In genomic region chr16:2818278-2818876, GRCh38 we compare ENCODE assay signal across 22 cellular contexts. TPM values are rescaled to one million over a fixed set of nuclear protein-coding genes. Genes with fewer than 3 reads are reported as not detected.
DNase-seq lines count a peak whose midpoint lies in the region; ATAC-seq, FAIRE-seq and TF ChIP-seq lines count a peak whose summit lies in the region.
"Had no signal": no experiment of that assay in that cellular context is flagged by ENCODE, and none has a peak within 500 bp of the region (broad histone marks: within the 10 kb centered on the region; RNA-seq: fewer than 3 reads in every experiment).

No MANE protein-coding gene starts in this region.

- peaks cover 11% of the 10 kb centered on the region for H3K27me3 ChIP-seq in upper lobe of right lung
- no peaks in the 10 kb centered on the region for H3K27me3 ChIP-seq in CD4-positive, alpha-beta T cell (ENCODE audit: control insufficient read depth, insufficient read depth, low read length)
- H3K27me3 ChIP-seq in PC-3 (ENCODE audit: low read length), result no peaks in the 10 kb centered on the region
- H3K27me3 ChIP-seq: body of pancreas had no signal

- H3K27ac ChIP-seq in kidney (ENCODE audit: low read depth in 2 of 2, low read length in 2 of 2), result no peak overlapping the region
- H3K27ac ChIP-seq in upper lobe of right lung, result no peak overlapping the region
- no peak overlapping the region for H3K27ac ChIP-seq in CD4-positive, alpha-beta T cell (ENCODE audit: low read depth, low read length)
- H3K27ac ChIP-seq in PC-3 (ENCODE audit: low read length), result no peak overlapping the region
- H3K27ac ChIP-seq: body of pancreas, coronary artery, heart right ventricle, skin epidermis, stomach, upper lobe of left lung had no signal

- H3F3A ChIP-seq in PC-3 (ENCODE audit: low read length, unreplicated experiment), result no peaks in the 10 kb centered on the region

- H3K9ac ChIP-seq in kidney (ENCODE audit: low read length in 2 of 2), result no peak overlapping the region
- H3K9ac ChIP-seq in PC-3 (ENCODE audit: low read length), result no peak overlapping the region

- H3K27me3 Mint-ChIP-seq in activated T-cell treated with anti-CD3 and anti-CD28 coated beads, Interleukin-2, amount 50 U/mL, for 4 hours (ENCODE audit: low read depth), result peaks cover 3% of the 10 kb centered on the region
- no peaks in the 10 kb centered on the region for H3K27me3 Mint-ChIP-seq in activated T-helper 1 cell treated with anti-CD3 and anti-CD28 coated beads, Interleukin-12 subunit alpha, Interleukin-12 subunit beta, Interleukin-2, Interleukin-4 antibody, amounts not matched to agents 30 ng/mL and 10 ng/mL and 1 ng/mL, durations not matched to agents 14 hours and 24 hours and 36 hours (ENCODE audit: insufficient read depth)
- H3K27me3 Mint-ChIP-seq in CD4-positive, alpha-beta T cell, result no peaks in the 10 kb centered on the region
- H3K27me3 Mint-ChIP-seq: activated naive CD4-positive, alpha-beta T cell treated with anti-CD3 and anti-CD28 coated beads, Interleukin-2, amount 50 U/mL, for 24 hours had no signal

- peak overlapping the region; percentile 13 for H3K27ac Mint-ChIP-seq in activated T-helper 1 cell treated with anti-CD3 and anti-CD28 coated beads, Interleukin-12 subunit alpha, Interleukin-12 subunit beta, Interleukin-2, Interleukin-4 antibody, amounts not matched to agents 30 ng/mL and 10 ng/mL and 1 ng/mL, durations not matched to agents 14 hours and 24 hours and 36 hours
- H3K27ac Mint-ChIP-seq in CD4-positive, alpha-beta T cell, result no peak overlapping the region
- H3K27ac Mint-ChIP-seq: activated naive CD4-positive, alpha-beta T cell treated with anti-CD3 and anti-CD28 coated beads, Interleukin-2, amount 50 U/mL, for 24 hours; naive B cell had no signal

- no peaks in the 10 kb centered on the region for H4K20me1 ChIP-seq in PC-3 (ENCODE audit: low read length)

- H3K36me3 Mint-ChIP-seq in activated T-cell treated with anti-CD3 and anti-CD28 coated beads, Interleukin-2, amount 50 U/mL, for 4 hours (ENCODE audit: insufficient read depth), result no peaks in the 10 kb centered on the region
- no peaks in the 10 kb centered on the region for H3K36me3 Mint-ChIP-seq in activated T-helper 1 cell treated with anti-CD3 and anti-CD28 coated beads, Interleukin-12 subunit alpha, Interleukin-12 subunit beta, Interleukin-2, Interleukin-4 antibody, amounts not matched to agents 30 ng/mL and 10 ng/mL and 1 ng/mL, durations not matched to agents 14 hours and 24 hours and 36 hours (ENCODE audit: low read depth)
- no peaks in the 10 kb centered on the region for H3K36me3 Mint-ChIP-seq in CD4-positive, alpha-beta T cell (ENCODE audit: low read depth)
- H3K36me3 Mint-ChIP-seq: activated naive CD4-positive, alpha-beta T cell treated with anti-CD3 and anti-CD28 coated beads, Interleukin-2, amount 50 U/mL, for 24 hours; naive B cell had no signal

- no peaks in the 10 kb centered on the region for H3K79me2 ChIP-seq in PC-3 (ENCODE audit: low read length)

- ATAC-seq in activated T-cell treated with anti-CD3 and anti-CD28 coated beads, Interleukin-2, amount 50 U/mL, for 4 hours, result no peak
- no peak for ATAC-seq in upper lobe of right lung
- ATAC-seq in GM18520 (IDR thresholded peaks at IDR 0.05; ENCODE audit: unreplicated experiment), result no peak
- ATAC-seq in CD4-positive, alpha-beta T cell (ENCODE audit: poor library complexity), result no peak
- ATAC-seq in PC-3, result no peak
- ATAC-seq: body of pancreas, heart right ventricle had no signal

- no peaks in the 10 kb centered on the region for H3K9me3 Mint-ChIP-seq in activated T-cell treated with anti-CD3 and anti-CD28 coated beads, Interleukin-2, amount 50 U/mL, for 4 hours
- no peaks in the 10 kb centered on the region for H3K9me3 Mint-ChIP-seq in activated T-helper 1 cell treated with anti-CD3 and anti-CD28 coated beads, Interleukin-12 subunit alpha, Interleukin-12 subunit beta, Interleukin-2, Interleukin-4 antibody, amounts not matched to agents 30 ng/mL and 10 ng/mL and 1 ng/mL, durations not matched to agents 14 hours and 24 hours and 36 hours
- no peaks in the 10 kb centered on the region for H3K9me3 Mint-ChIP-seq in CD4-positive, alpha-beta T cell
- H3K9me3 Mint-ChIP-seq: activated naive CD4-positive, alpha-beta T cell treated with anti-CD3 and anti-CD28 coated beads, Interleukin-2, amount 50 U/mL, for 24 hours; naive B cell had no signal

- H3K4me3 ChIP-seq in kidney (ENCODE audit: low read length in 2 of 2), result no peak overlapping the region
- H3K4me3 ChIP-seq in upper lobe of right lung, result no peak overlapping the region
- H3K4me3 ChIP-seq in PC-3 (ENCODE audit: low read length), result no peak overlapping the region
- H3K4me3 ChIP-seq: body of pancreas, coronary artery, heart right ventricle, stomach had no signal

- no TSS peak for BruUV-seq in PC-3 (replicated peaks; lab: Mats Ljungman, UMichigan)

- no peaks in the 10 kb centered on the region for H3K4me1 Mint-ChIP-seq in activated T-cell treated with anti-CD3 and anti-CD28 coated beads, Interleukin-2, amount 50 U/mL, for 4 hours (ENCODE audit: low read depth)
- no peaks in the 10 kb centered on the region for H3K4me1 Mint-ChIP-seq in activated T-helper 1 cell treated with anti-CD3 and anti-CD28 coated beads, Interleukin-12 subunit alpha, Interleukin-12 subunit beta, Interleukin-2, Interleukin-4 antibody, amounts not matched to agents 30 ng/mL and 10 ng/mL and 1 ng/mL, durations not matched to agents 14 hours and 24 hours and 36 hours (ENCODE audit: low read depth)
- no peaks in the 10 kb centered on the region for H3K4me1 Mint-ChIP-seq in CD4-positive, alpha-beta T cell (ENCODE audit: low read depth)
- H3K4me1 Mint-ChIP-seq: activated naive CD4-positive, alpha-beta T cell treated with anti-CD3 and anti-CD28 coated beads, Interleukin-2, amount 50 U/mL, for 24 hours had no signal

- no peak for FAIRE-seq in kidney (lab: Jason Lieb, UNC)
- FAIRE-seq: endothelial cell of umbilical vein had no signal

- POLR2A ChIA-PET in CD4-positive, alpha-beta T cell (lab: Charles Lee), result no interaction called here
- POLR2A ChIA-PET in PC-3 (lab: Charles Lee; ENCODE audit: unreplicated experiment), result no interaction called here

- no peak overlapping the region for H2AFZ ChIP-seq in PC-3 (ENCODE audit: low read length)

- DNase-seq in activated T-cell treated with anti-CD3 and anti-CD28 coated beads, Interleukin-2, amount 50 U/mL, for 4 hours, result no peak
- DNase-seq in activated T-cell treated with anti-CD3 and anti-CD28 coated beads for 4 hours (no peak), kidney (peak; percentile 52), upper lobe of right lung (peak; percentile 43), PC-3 (no peak)
- DNase-seq in activated T-helper 1 cell treated with anti-CD3 and anti-CD28 coated beads, Interleukin-12 subunit alpha, Interleukin-12 subunit beta, Interleukin-2, Interleukin-4 antibody, amounts not matched to agents 30 ng/mL and 10 ng/mL and 1 ng/mL, durations not matched to agents 14 hours and 24 hours and 36 hours (ENCODE audit: low spot score), result no peak
- no peak for DNase-seq in CD4-positive, alpha-beta T cell
- DNase-seq: activated CD4-positive, alpha-beta T cell treated with anti-CD3 and anti-CD28 coated beads, Interleukin-2, amount 50 U/mL, for 1 hour; heart right ventricle; naive B cell; NCI-H1930; NCI-H446; stimulated activated CD4-positive, alpha-beta T cell treated with anti-CD3 and anti-CD28 coated beads, Interleukin-2, amount 100 ng/mL, for 48 hours; stomach had no signal

- no peak for TF ChIP-seq CTCF in kidney (IDR thresholded peaks at IDR 0.05; ENCODE audit: borderline replicate concordance, extremely low read depth, insufficient read depth)
- no peak for TF ChIP-seq CTCF in upper lobe of right lung (IDR thresholded peaks at IDR 0.05)
- TF ChIP-seq CTCF in CD4-positive, alpha-beta T cell (IDR thresholded peaks at IDR 0.05), result no peak
- no peak for TF ChIP-seq CTCF in PC-3 (conservative IDR thresholded peaks at IDR 0.05; ENCODE audit: low read depth, low read length)

- CTCF ChIA-PET in CD4-positive, alpha-beta T cell (lab: Charles Lee), result no interaction called here
- CTCF ChIA-PET in PC-3 (lab: Charles Lee), result no interaction called here

- no peak overlapping the region for H3K4me2 ChIP-seq in PC-3 (ENCODE audit: low read length)

- H3K4me1 ChIP-seq in kidney (ENCODE audit: control insufficient read depth in 1 of 2, insufficient read depth in 1 of 2, low read depth in 1 of 2, low read length in 2 of 2) (no peaks in the 10 kb centered on the region), upper lobe of right lung (no peaks in the 10 kb centered on the region), PC-3 (ENCODE audit: insufficient read depth, low read length) (no peaks in the 10 kb centered on the region)
- H3K4me1 ChIP-seq: heart right ventricle, stomach had no signal

- H3K36me3 ChIP-seq in kidney (ENCODE audit: control insufficient read depth in 1 of 2, insufficient read depth in 2 of 2, low read length in 2 of 2), result no peaks in the 10 kb centered on the region
- no peaks in the 10 kb centered on the region for H3K36me3 ChIP-seq in upper lobe of right lung
- no peaks in the 10 kb centered on the region for H3K36me3 ChIP-seq in PC-3 (ENCODE audit: low read depth, low read length)
- H3K36me3 ChIP-seq: heart right ventricle, stomach, upper lobe of left lung had no signal

- H3K4me3 Mint-ChIP-seq in activated T-cell treated with anti-CD3 and anti-CD28 coated beads, Interleukin-2, amount 50 U/mL, for 4 hours, result peak overlapping the region; percentile 6
- no peak overlapping the region for H3K4me3 Mint-ChIP-seq in activated T-helper 1 cell treated with anti-CD3 and anti-CD28 coated beads, Interleukin-12 subunit alpha, Interleukin-12 subunit beta, Interleukin-2, Interleukin-4 antibody, amounts not matched to agents 30 ng/mL and 10 ng/mL and 1 ng/mL, durations not matched to agents 14 hours and 24 hours and 36 hours
- no peak overlapping the region for H3K4me3 Mint-ChIP-seq in CD4-positive, alpha-beta T cell
- H3K4me3 Mint-ChIP-seq: activated naive CD4-positive, alpha-beta T cell treated with anti-CD3 and anti-CD28 coated beads, Interleukin-2, amount 50 U/mL, for 24 hours had no signal

- H3K9me3 ChIP-seq in kidney (ENCODE audit: control insufficient read depth in 1 of 2, low read length in 2 of 2), result no peaks in the 10 kb centered on the region
- H3K9me3 ChIP-seq in upper lobe of right lung, result no peaks in the 10 kb centered on the region
- H3K9me3 ChIP-seq in CD4-positive, alpha-beta T cell (ENCODE audit: control insufficient read depth, low read length), result no peaks in the 10 kb centered on the region
- no peaks in the 10 kb centered on the region for H3K9me3 ChIP-seq in PC-3 (ENCODE audit: low read length)
- H3K9me3 ChIP-seq: body of pancreas, heart right ventricle, stomach, upper lobe of left lung had no signal

- intact Hi-C loops in activated T-helper 1 cell treated with anti-CD3 and anti-CD28 coated beads, Interleukin-12 subunit alpha, Interleukin-12 subunit beta, Interleukin-2, Interleukin-4 antibody, amounts not matched to agents 30 ng/mL and 10 ng/mL and 1 ng/mL, durations not matched to agents 14 hours and 24 hours and 36 hours (cut with micrococcal nuclease), result no loop called here
- intact Hi-C loops in kidney (cut with DNase I) (no loop called here), upper lobe of right lung (cut with DNase I) (no loop called here), PC-3 (cut with micrococcal nuclease) (no loop called here)
- intact Hi-C loops in CD4-positive, alpha-beta T cell (cut with DNase I, micrococcal nuclease), result no loop called here

- no peaks in the 10 kb centered on the region for H3K9me2 ChIP-seq in PC-3 (replicated peaks; ENCODE audit: low read length)

RNA-seq across cellular contexts. Expression of gene PRSS21, which starts 1.3 kb away (rescaled TPM):
- 10 to 100 TPM in 2 of 3 donors, 1 to 10 TPM in 1; 8.9 to 16.1 (median 13.2) TPM for total RNA-seq in activated T-cell treated with anti-CD3 and anti-CD28 coated beads, Interleukin-2, amount 50 U/mL, for 4 hours
- total RNA-seq in activated T-helper 1 cell treated with anti-CD3 and anti-CD28 coated beads, Interleukin-12 subunit alpha, Interleukin-12 subunit beta, Interleukin-2, Interleukin-4 antibody, amounts not matched to agents 30 ng/mL and 10 ng/mL and 1 ng/mL, durations not matched to agents 14 hours and 24 hours and 36 hours, result 9.2 and 10.1 TPM in 2 replicates
- total RNA-seq in kidney, result 0.54 TPM
- not detected for polyA plus RNA-seq in kidney (ENCODE audit: insufficient read depth, low read depth, low replicate concordance)
- total RNA-seq in upper lobe of right lung, result 17.1 TPM
- total RNA-seq in CD4-positive, alpha-beta T cell, result not detected
- total RNA-seq in PC-3 (2014; rRNA removed), result not detected in 2 replicates
- total RNA-seq: endothelial cell of umbilical vein had no signal
- polyA plus RNA-seq: heart right ventricle had no signal

RNA-seq across cellular contexts. Expression of gene ZG16B, which starts 11.7 kb away (rescaled TPM):
- total RNA-seq in activated T-cell treated with anti-CD3 and anti-CD28 coated beads, Interleukin-2, amount 50 U/mL, for 4 hours, result under 1 TPM in 1 of 3 donors, not detected in 2; 0.33 TPM
- total RNA-seq in activated T-helper 1 cell treated with anti-CD3 and anti-CD28 coated beads, Interleukin-12 subunit alpha, Interleukin-12 subunit beta, Interleukin-2, Interleukin-4 antibody, amounts not matched to agents 30 ng/mL and 10 ng/mL and 1 ng/mL, durations not matched to agents 14 hours and 24 hours and 36 hours, result 11.7 and 12.9 TPM in 2 replicates
- total RNA-seq in kidney, result 0.98 TPM
- polyA plus RNA-seq in kidney (ENCODE audit: insufficient read depth, low read depth, low replicate concordance), result 0.69 TPM
- total RNA-seq in upper lobe of right lung, result not detected
- total RNA-seq in CD4-positive, alpha-beta T cell, result not detected
- total RNA-seq in PC-3 (2014; rRNA removed), result 8.6 and 17.0 TPM in 2 replicates
- total RNA-seq: body of pancreas, endothelial cell of umbilical vein, lung microvascular endothelial cell had no signal

RNA-seq across cellular contexts. Expression of gene PRSS41, which starts 20.1 kb away (rescaled TPM):
- not detected for total RNA-seq in activated T-cell treated with anti-CD3 and anti-CD28 coated beads, Interleukin-2, amount 50 U/mL, for 4 hours
- total RNA-seq in activated T-helper 1 cell treated with anti-CD3 and anti-CD28 coated beads, Interleukin-12 subunit alpha, Interleukin-12 subunit beta, Interleukin-2, Interleukin-4 antibody, amounts not matched to agents 30 ng/mL and 10 ng/mL and 1 ng/mL, durations not matched to agents 14 hours and 24 hours and 36 hours, result not detected in 2 replicates
- total RNA-seq in kidney (not detected), upper lobe of right lung (not detected), PC-3 (2014; rRNA removed) (not detected in 2 replicates)
- not detected for polyA plus RNA-seq in kidney (ENCODE audit: insufficient read depth, low read depth, low replicate concordance)
- not detected for total RNA-seq in CD4-positive, alpha-beta T cell
- total RNA-seq: body of pancreas, endothelial cell of umbilical vein, heart right ventricle, lung microvascular endothelial cell, stomach had no signal
- polyA plus RNA-seq: endothelial cell of umbilical vein, heart right ventricle, stomach had no signal

RNA-seq across cellular contexts. Expression of gene PRSS33, which starts 31.0 kb away (rescaled TPM):
- total RNA-seq in activated T-cell treated with anti-CD3 and anti-CD28 coated beads, Interleukin-2, amount 50 U/mL, for 4 hours, result under 1 TPM in 2 of 3 donors, not detected in 1; 0.13 to 0.32 TPM
- total RNA-seq in activated T-helper 1 cell treated with anti-CD3 and anti-CD28 coated beads, Interleukin-12 subunit alpha, Interleukin-12 subunit beta, Interleukin-2, Interleukin-4 antibody, amounts not matched to agents 30 ng/mL and 10 ng/mL and 1 ng/mL, durations not matched to agents 14 hours and 24 hours and 36 hours, result 0.10 TPM in 1 of 2 replicates, not detected in the other
- total RNA-seq in kidney (not detected), upper lobe of right lung (not detected), PC-3 (2014; rRNA removed) (0.11 TPM in 1 of 2 replicates, not detected in the other)
- polyA plus RNA-seq in kidney (ENCODE audit: insufficient read depth, low read depth, low replicate concordance), result not detected
- not detected for total RNA-seq in CD4-positive, alpha-beta T cell
- total RNA-seq: body of pancreas, endothelial cell of umbilical vein, lung microvascular endothelial cell, stomach had no signal
- polyA plus RNA-seq: endothelial cell of umbilical vein, heart right ventricle, stomach had no signal

RNA-seq across cellular contexts. Expression of gene PRSS22, which starts 39.6 kb away (rescaled TPM):
- total RNA-seq in activated T-cell treated with anti-CD3 and anti-CD28 coated beads, Interleukin-2, amount 50 U/mL, for 4 hours, result under 1 TPM in 1 of 3 donors, not detected in 2; 0.37 TPM
- total RNA-seq in activated T-helper 1 cell treated with anti-CD3 and anti-CD28 coated beads, Interleukin-12 subunit alpha, Interleukin-12 subunit beta, Interleukin-2, Interleukin-4 antibody, amounts not matched to agents 30 ng/mL and 10 ng/mL and 1 ng/mL, durations not matched to agents 14 hours and 24 hours and 36 hours, result not detected in 2 replicates
- total RNA-seq in kidney, result 30.8 TPM
- 11.0 TPM for polyA plus RNA-seq in kidney (ENCODE audit: insufficient read depth, low read depth, low replicate concordance)
- 15.2 TPM for total RNA-seq in upper lobe of right lung
- total RNA-seq in CD4-positive, alpha-beta T cell, result 1 to 10 TPM in 1 of 2 experiments, under 1 TPM in 1; 0.93 to 1.1 TPM
- 36.9 and 42.5 TPM in 2 replicates for total RNA-seq in PC-3 (2014; rRNA removed)
- total RNA-seq: endothelial cell of umbilical vein, lung microvascular endothelial cell had no signal
- polyA plus RNA-seq: endothelial cell of umbilical vein, heart right ventricle had no signal

Comparison
In these comparisons a context has a peak if more than half of its experiments do, and no peak if none do; other contexts are left out.
1. DNase-seq: peak in kidney (single experiment) and upper lobe of right lung (single experiment); none in activated T-cell treated with anti-CD3 and anti-CD28 coated beads, Interleukin-2, amount 50 U/mL, for 4 hours (single experiment), activated T-cell treated with anti-CD3 and anti-CD28 coated beads for 4 hours (single experiment), activated T-helper 1 cell treated with anti-CD3 and anti-CD28 coated beads, Interleukin-12 subunit alpha, Interleukin-12 subunit beta, Interleukin-2, Interleukin-4 antibody, amounts not matched to agents 30 ng/mL and 10 ng/mL and 1 ng/mL, durations not matched to agents 14 hours and 24 hours and 36 hours (single experiment), CD4-positive, alpha-beta T cell (0 of 10) and PC-3 (single experiment).